In the genomic region with DNA sequence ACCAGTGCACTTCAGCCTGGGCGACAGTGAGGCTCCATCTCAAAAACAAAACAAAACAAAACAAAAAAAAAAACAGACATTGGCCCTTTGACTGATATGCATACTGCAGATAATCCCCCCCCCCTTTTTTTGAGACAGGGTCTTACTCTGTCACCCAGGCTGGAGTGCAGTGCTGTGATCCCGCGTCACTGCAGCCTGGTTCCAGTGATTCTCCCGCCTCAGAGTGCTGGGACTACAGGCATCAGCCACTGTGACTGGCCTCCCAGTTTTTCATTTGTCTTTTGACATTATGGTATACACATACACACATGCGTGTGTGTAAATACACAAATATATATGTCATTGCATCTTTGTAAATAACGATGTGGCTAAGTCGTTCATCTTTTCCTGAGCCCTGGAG, we compare ENCODE assay signal across 1 cellular context.
TF ChIP-seq lines count a peak whose summit lies in the region.

No MANE protein-coding gene starts in this region.

TF ChIP-seq in GM23338, 12 proteins besides CTCF, POLR2A, EP300 and RAD21 (continued from another document):
- TF ChIP-seq, protein P1, sequence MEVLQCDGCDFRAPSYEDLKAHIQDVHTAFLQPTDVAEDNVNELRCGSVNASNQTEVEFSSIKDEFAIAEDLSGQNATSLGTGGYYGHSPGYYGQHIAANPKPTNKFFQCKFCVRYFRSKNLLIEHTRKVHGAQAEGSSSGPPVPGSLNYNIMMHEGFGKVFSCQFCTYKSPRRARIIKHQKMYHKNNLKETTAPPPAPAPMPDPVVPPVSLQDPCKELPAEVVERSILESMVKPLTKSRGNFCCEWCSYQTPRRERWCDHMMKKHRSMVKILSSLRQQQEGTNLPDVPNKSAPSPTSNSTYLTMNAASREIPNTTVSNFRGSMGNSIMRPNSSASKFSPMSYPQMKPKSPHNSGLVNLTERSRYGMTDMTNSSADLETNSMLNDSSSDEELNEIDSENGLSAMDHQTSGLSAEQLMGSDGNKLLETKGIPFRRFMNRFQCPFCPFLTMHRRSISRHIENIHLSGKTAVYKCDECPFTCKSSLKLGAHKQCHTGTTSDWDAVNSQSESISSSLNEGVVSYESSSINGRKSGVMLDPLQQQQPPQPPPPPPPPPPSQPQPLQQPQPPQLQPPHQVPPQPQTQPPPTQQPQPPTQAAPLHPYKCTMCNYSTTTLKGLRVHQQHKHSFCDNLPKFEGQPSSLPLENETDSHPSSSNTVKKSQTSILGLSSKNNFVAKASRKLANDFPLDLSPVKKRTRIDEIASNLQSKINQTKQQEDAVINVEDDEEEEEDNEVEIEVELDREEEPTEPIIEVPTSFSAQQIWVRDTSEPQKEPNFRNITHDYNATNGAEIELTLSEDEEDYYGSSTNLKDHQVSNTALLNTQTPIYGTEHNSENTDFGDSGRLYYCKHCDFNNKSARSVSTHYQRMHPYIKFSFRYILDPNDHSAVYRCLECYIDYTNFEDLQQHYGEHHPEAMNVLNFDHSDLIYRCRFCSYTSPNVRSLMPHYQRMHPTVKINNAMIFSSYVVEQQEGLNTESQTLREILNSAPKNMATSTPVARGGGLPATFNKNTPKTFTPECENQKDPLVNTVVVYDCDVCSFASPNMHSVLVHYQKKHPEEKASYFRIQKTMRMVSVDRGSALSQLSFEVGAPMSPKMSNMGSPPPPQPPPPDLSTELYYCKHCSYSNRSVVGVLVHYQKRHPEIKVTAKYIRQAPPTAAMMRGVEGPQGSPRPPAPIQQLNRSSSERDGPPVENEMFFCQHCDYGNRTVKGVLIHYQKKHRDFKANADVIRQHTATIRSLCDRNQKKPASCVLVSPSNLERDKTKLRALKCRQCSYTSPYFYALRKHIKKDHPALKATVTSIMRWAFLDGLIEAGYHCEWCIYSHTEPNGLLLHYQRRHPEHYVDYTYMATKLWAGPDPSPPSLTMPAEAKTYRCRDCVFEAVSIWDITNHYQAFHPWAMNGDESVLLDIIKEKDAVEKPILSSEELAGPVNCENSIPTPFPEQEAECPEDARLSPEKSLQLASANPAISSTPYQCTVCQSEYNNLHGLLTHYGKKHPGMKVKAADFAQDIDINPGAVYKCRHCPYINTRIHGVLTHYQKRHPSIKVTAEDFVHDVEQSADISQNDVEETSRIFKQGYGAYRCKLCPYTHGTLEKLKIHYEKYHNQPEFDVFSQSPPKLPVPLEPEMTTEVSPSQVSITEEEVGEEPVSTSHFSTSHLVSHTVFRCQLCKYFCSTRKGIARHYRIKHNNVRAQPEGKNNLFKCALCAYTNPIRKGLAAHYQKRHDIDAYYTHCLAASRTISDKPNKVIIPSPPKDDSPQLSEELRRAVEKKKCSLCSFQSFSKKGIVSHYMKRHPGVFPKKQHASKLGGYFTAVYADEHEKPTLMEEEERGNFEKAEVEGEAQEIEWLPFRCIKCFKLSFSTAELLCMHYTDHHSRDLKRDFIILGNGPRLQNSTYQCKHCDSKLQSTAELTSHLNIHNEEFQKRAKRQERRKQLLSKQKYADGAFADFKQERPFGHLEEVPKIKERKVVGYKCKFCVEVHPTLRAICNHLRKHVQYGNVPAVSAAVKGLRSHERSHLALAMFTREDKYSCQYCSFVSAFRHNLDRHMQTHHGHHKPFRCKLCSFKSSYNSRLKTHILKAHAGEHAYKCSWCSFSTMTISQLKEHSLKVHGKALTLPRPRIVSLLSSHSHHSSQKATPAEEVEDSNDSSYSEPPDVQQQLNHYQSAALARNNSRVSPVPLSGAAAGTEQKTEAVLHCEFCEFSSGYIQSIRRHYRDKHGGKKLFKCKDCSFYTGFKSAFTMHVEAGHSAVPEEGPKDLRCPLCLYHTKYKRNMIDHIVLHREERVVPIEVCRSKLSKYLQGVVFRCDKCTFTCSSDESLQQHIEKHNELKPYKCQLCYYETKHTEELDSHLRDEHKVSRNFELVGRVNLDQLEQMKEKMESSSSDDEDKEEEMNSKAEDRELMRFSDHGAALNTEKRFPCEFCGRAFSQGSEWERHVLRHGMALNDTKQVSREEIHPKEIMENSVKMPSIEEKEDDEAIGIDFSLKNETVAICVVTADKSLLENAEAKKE (CRISPR knock-in tag; IDR thresholded peaks at IDR 0.05), result no peak
- TF ChIP-seq EZH2phosphoT487 (IDR thresholded peaks at IDR 0.05; ENCODE audit: unreplicated experiment) (no peak), EZH2 (IDR thresholded peaks at IDR 0.05; ENCODE audit: low read depth, unreplicated experiment) (no peak)
